In genomic region chr1:42966688-42967609, GRCh38 we compare ENCODE assay signal across 8 cellular contexts. TPM values are rescaled to one million over a fixed set of nuclear protein-coding genes. Genes with fewer than 3 reads are reported as not detected.
DNase-seq lines count a peak whose midpoint lies in the region; ATAC-seq and TF ChIP-seq lines count a peak whose summit lies in the region.

No MANE protein-coding gene starts in this region.

- no peaks in the 10 kb centered on the region for H3K9me3 Mint-ChIP-seq in activated T-cell treated with anti-CD3 and anti-CD28 coated beads, Interleukin-2, amount 50 U/mL, for 4 hours
- H3K9me3 Mint-ChIP-seq in nephron: no peaks in the 10 kb centered on the region

- no peak for TF ChIP-seq CTCF in nephron (IDR thresholded peaks at IDR 0.05; ENCODE audit: unreplicated experiment in 3 of 3)

- ATAC-seq in activated T-cell treated with anti-CD3 and anti-CD28 coated beads, Interleukin-2, amount 50 U/mL, for 4 hours: peak; percentile 77 to 82
- ATAC-seq in GM18502 (IDR thresholded peaks at IDR 0.05; ENCODE audit: poor library complexity, unreplicated experiment) (no peak), HG03378 (IDR thresholded peaks at IDR 0.05; ENCODE audit: unreplicated experiment) (no peak), GM18519 (IDR thresholded peaks at IDR 0.05; ENCODE audit: low FRiP score, unreplicated experiment) (no peak)

- H3K4me1 Mint-ChIP-seq in activated T-cell treated with anti-CD3 and anti-CD28 coated beads, Interleukin-2, amount 50 U/mL, for 4 hours (ENCODE audit: low read depth): peaks cover 6% of the 10 kb centered on the region
- peaks cover 20% of the 10 kb centered on the region for H3K4me1 Mint-ChIP-seq in nephron

- peaks cover 2% of the 10 kb centered on the region for H3K27me3 Mint-ChIP-seq in activated T-cell treated with anti-CD3 and anti-CD28 coated beads, Interleukin-2, amount 50 U/mL, for 4 hours (ENCODE audit: low read depth)
- no peaks in the 10 kb centered on the region for H3K27me3 Mint-ChIP-seq in nephron (ENCODE audit: low read depth)

- H3K4me3 Mint-ChIP-seq in activated T-cell treated with anti-CD3 and anti-CD28 coated beads, Interleukin-2, amount 50 U/mL, for 4 hours: no peak overlapping the region
- no peak overlapping the region for H3K4me3 Mint-ChIP-seq in nephron

- H3K27ac Mint-ChIP-seq in nephron: peak overlapping the region in 2 of 3 experiments; percentile 45 to 67

- no peak for DNase-seq in activated T-cell treated with anti-CD3 and anti-CD28 coated beads, Interleukin-2, amount 50 U/mL, for 4 hours
- no peak for DNase-seq in activated T-cell treated with anti-CD3 and anti-CD28 coated beads for 4 hours
- DNase-seq in NCI-H446 treated with DMSO at 0.1 percent for 48 hours (lab: John Stamatoyannopoulos, UW): peak; percentile 16
- DNase-seq in cerebellar cortex (ENCODE audit: low spot score): peak; percentile 88

- no peaks in the 10 kb centered on the region for H3K36me3 Mint-ChIP-seq in activated T-cell treated with anti-CD3 and anti-CD28 coated beads, Interleukin-2, amount 50 U/mL, for 4 hours (ENCODE audit: insufficient read depth)
- H3K36me3 Mint-ChIP-seq in nephron (ENCODE audit: low read depth): no peaks in the 10 kb centered on the region

RNA-seq across cellular contexts. Expression of gene SLC2A1, which starts 8.3 kb away (rescaled TPM):
- 100 to 1,000 TPM; 135 to 141 (median 140) TPM for total RNA-seq in activated T-cell treated with anti-CD3 and anti-CD28 coated beads, Interleukin-2, amount 50 U/mL, for 4 hours

Comparison
In these comparisons a context has a peak if more than half of its experiments do, and no peak if none do; other contexts are left out.
1. ATAC-seq: peak in activated T-cell treated with anti-CD3 and anti-CD28 coated beads, Interleukin-2, amount 50 U/mL, for 4 hours (2 of 2); none in GM18502 (single experiment), HG03378 (single experiment) and GM18519 (single experiment).
2. DNase-seq: peak in NCI-H446 treated with DMSO at 0.1 percent for 48 hours (single experiment) and cerebellar cortex (single experiment); none in activated T-cell treated with anti-CD3 and anti-CD28 coated beads, Interleukin-2, amount 50 U/mL, for 4 hours (single experiment) and activated T-cell treated with anti-CD3 and anti-CD28 coated beads for 4 hours (single experiment).